Comparison of ENCODE assay signal across 32 cellular contexts in the genomic region with DNA sequence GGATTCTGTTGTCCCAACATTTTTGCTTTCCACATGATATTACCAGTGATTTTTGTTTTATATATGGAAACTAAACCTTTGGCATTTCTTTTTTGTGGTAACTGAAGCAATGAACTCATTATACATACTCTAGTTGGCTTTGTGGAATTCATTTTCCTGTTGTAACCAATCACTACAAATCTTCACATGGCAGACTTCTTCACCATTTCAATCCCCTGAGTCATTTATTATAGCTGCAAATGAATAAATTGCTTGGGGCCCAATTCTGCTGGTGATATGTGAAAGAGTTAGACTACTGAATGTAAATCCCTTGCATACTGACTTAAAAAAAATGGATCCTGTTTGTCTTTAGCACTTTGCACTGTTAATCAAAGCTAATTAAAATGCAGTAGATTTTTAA.
DNase-seq lines count a peak whose midpoint lies in the region; ATAC-seq, FAIRE-seq and TF ChIP-seq lines count a peak whose summit lies in the region.
"Had no signal": no experiment of that assay in that cellular context is flagged by ENCODE, and none has a peak within 500 bp of the region (broad histone marks: within the 10 kb centered on the region; RNA-seq: fewer than 3 reads in every experiment).

No MANE protein-coding gene starts in this region.

- H3K27me3 ChIP-seq in A673 (replicated peaks; ENCODE audit: insufficient read depth, low read depth, low read length, poor library complexity), result no peaks in the 10 kb centered on the region
- H3K27me3 ChIP-seq in bronchial epithelial cell (ENCODE audit: control insufficient read depth, insufficient read depth, low read length), result no peaks in the 10 kb centered on the region
- H3K27me3 ChIP-seq: body of pancreas, dorsolateral prefrontal cortex, neural progenitor cell, SJSA1, spleen, tibial artery had no signal

- POLR2A ChIA-PET in A673 (lab: Charles Lee; ENCODE audit: low non-redundant PET), result no interaction called here

- no peak overlapping the region for H3K4me3 ChIP-seq in A673 (ENCODE audit: low read depth, low read length, poor library complexity, severe bottlenecking)
- no peak overlapping the region for H3K4me3 ChIP-seq in bronchial epithelial cell (ENCODE audit: low read depth, low read length)
- H3K4me3 ChIP-seq: A549, body of pancreas, dorsolateral prefrontal cortex, neural progenitor cell, SJSA1, spleen, tibial artery had no signal

- no peaks in the 10 kb centered on the region for H3K9me3 ChIP-seq in A673 (ENCODE audit: low read depth, low read length, poor library complexity, severe bottlenecking)
- H3K9me3 ChIP-seq: A549, body of pancreas, tibial artery had no signal

- intact Hi-C loops in A673 (cut with micrococcal nuclease; ENCODE audit: unreplicated experiment), result no loop called here

- H3K36me3 ChIP-seq in A673 (ENCODE audit: insufficient read depth, low read length, poor library complexity, severe bottlenecking) (no peaks in the 10 kb centered on the region), bronchial epithelial cell (ENCODE audit: control insufficient read depth, insufficient read depth, low read length) (no peaks in the 10 kb centered on the region)
- H3K36me3 ChIP-seq: neural progenitor cell, SJSA1, spleen, tibial artery had no signal

- no peak overlapping the region for H3K27ac ChIP-seq in A673 (ENCODE audit: low read depth, low read length, poor library complexity, severe bottlenecking)
- H3K27ac ChIP-seq: A549, body of pancreas, dorsolateral prefrontal cortex, neural progenitor cell, SJSA1, spleen, tibial artery had no signal

- no peak for ATAC-seq in HG03571 (IDR thresholded peaks at IDR 0.05; ENCODE audit: unreplicated experiment)
- no peak for ATAC-seq in GM19035 (IDR thresholded peaks at IDR 0.05; ENCODE audit: unreplicated experiment)
- ATAC-seq: A549, body of pancreas, left ventricle myocardium superior, right cardiac atrium had no signal

- no peaks in the 10 kb centered on the region for H3K4me1 ChIP-seq in A673 (ENCODE audit: insufficient read depth, low read length, poor library complexity, severe bottlenecking)
- H3K4me1 ChIP-seq: A549, body of pancreas, neural progenitor cell, SJSA1, spleen, tibial artery had no signal

- FAIRE-seq in bronchial epithelial cell (lab: Jason Lieb, UNC), result no peak
- FAIRE-seq: A549, endometrium, GM18507 had no signal

- TF ChIP-seq CTCF in A673 (conservative IDR thresholded peaks at IDR 0.05; ENCODE audit: low read depth, low read length), result no peak
- TF ChIP-seq CTCF in bronchial epithelial cell (IDR thresholded peaks at IDR 0.05; ENCODE audit: insufficient read depth, low read length, severe bottlenecking), result no peak

- DNase-seq in A673 (ENCODE audit: low spot score), result peak; percentile 26
- peak; percentile 80 for DNase-seq in NCI-H226
- peak; percentile 13 for DNase-seq in bronchial epithelial cell (ENCODE audit: low read depth)
- peak; percentile 81 for DNase-seq in iris pigment epithelial cell (ENCODE audit: low read depth)
- DNase-seq in NCI-H524 (lab: John Stamatoyannopoulos, UW), result no peak
- DNase-seq in HK-2 (ENCODE audit: unreplicated experiment), result no peak
- DNase-seq: activated CD4-positive, alpha-beta T cell treated with anti-CD3 and anti-CD28 coated beads, Interleukin-2, amount 50 U/mL, for 4 hours; activated CD4-positive, CD25-positive, alpha-beta regulatory T cell; activated gamma-delta T cell treated with Interleukin-2 at 50 U/mL for 16 hours; activated naive CD8-positive, alpha-beta T cell treated with anti-CD3 and anti-CD28 coated beads, Interleukin-2, amount 10 ng/mL, durations not matched to agents 7 days and 5 days; activated T-cell treated with anti-CD3 and anti-CD28 coated beads, Interleukin-2, amount 50 U/mL, for 48 hours; body of pancreas; CD4-positive, alpha-beta T cell; cerebellar nuclear complex; dorsolateral prefrontal cortex; HCEC 1CT; left ventricle myocardium superior; NCI-H1048; NCI-H1694; NCI-H446 treated with DMSO at 0.1 percent for 48 hours; right cardiac atrium; spleen; stimulated activated CD4-positive, alpha-beta T cell treated with anti-CD3 and anti-CD28 coated beads, Interleukin-2, amount 100 ng/mL, for 24 hours; stimulated activated CD8-positive, alpha-beta memory T cell treated with anti-CD3 and anti-CD28 coated beads, Interleukin-4, amount 100 ng/mL, for 48 hours; tibial artery had no signal

- CTCF ChIA-PET in A673 (lab: Charles Lee), result no interaction called here

- BruUV-seq in A673 (replicated peaks; lab: Mats Ljungman, UMichigan), result no TSS peak

Comparison
In these comparisons a context has a peak if more than half of its experiments do, and no peak if none do; other contexts are left out.
1. DNase-seq: peak in A673 (single experiment), NCI-H226 (single experiment), bronchial epithelial cell (single experiment) and iris pigment epithelial cell (single experiment); none in NCI-H524 (0 of 2) and HK-2 (single experiment).